In genomic region chr21:45128613-45129226, GRCh38 we compare ENCODE assay signal across 8 cellular contexts. TPM values are rescaled to one million over a fixed set of nuclear protein-coding genes. Genes with fewer than 3 reads are reported as not detected.
A peak's percentile ranks its signal among the peaks of the same experiment; 100 is the strongest.
DNase-seq lines count a peak whose midpoint lies in the region; ATAC-seq and TF ChIP-seq lines count a peak whose summit lies in the region.

No MANE protein-coding gene starts in this region.

- H3K4me3 Mint-ChIP-seq in HFFc6, result peak overlapping the region; percentile 85; the same call in 1 of the 2 replicates
- no peak overlapping the region for H3K4me3 Mint-ChIP-seq in natural killer cell
- H3K4me3 Mint-ChIP-seq in stimulated activated naive B cell treated with anti-CD40 and anti-IgM and Interleukin-4, amounts not matched to agents 10 μg/mL and 1 μg/mL and 100 μg/mL, for 72 hours, result peak overlapping the region in 1 of 2 donors; percentile 26

- TF ChIP-seq CTCF in C4-2B (conservative IDR thresholded peaks at IDR 0.05) (peak; percentile 93), HFFc6 (IDR thresholded peaks at IDR 0.05) (peak; percentile 85), OCI-LY1 (IDR thresholded peaks at IDR 0.05; ENCODE audit: low read length) (peak; percentile 94), natural killer cell (IDR thresholded peaks at IDR 0.05) (peak; percentile 97)

- H3K9ac ChIP-seq in OCI-LY1 (ENCODE audit: low read length), result no peak overlapping the region

- no peak overlapping the region for H3K4me3 ChIP-seq in OCI-LY1 (ENCODE audit: low read depth, low read length, poor library complexity, severe bottlenecking)

- no peaks in the 10 kb centered on the region for H3K36me3 Mint-ChIP-seq in HFFc6 (ENCODE audit: low read depth)
- H3K36me3 Mint-ChIP-seq in natural killer cell, result no peaks in the 10 kb centered on the region
- H3K36me3 Mint-ChIP-seq in stimulated activated naive B cell treated with anti-CD40 and anti-IgM and Interleukin-4, amounts not matched to agents 10 μg/mL and 1 μg/mL and 100 μg/mL, for 72 hours, result peaks cover 36 to 68% of the 10 kb centered on the region in 2 donors

- no peaks in the 10 kb centered on the region for H3F3A ChIP-seq in OCI-LY1 (ENCODE audit: insufficient read depth, low read length)

- peak; percentile 91 to 99 (median 99) for ATAC-seq in natural killer cell
- ATAC-seq in stimulated activated naive B cell treated with anti-CD40 and anti-IgM and Interleukin-4, amounts not matched to agents 10 μg/mL and 1 μg/mL and 100 μg/mL, for 72 hours (replicated peaks), result peak; percentile 90 to 94
- no peak for ATAC-seq in GM21515 (IDR thresholded peaks at IDR 0.05; ENCODE audit: unreplicated experiment)

- TF ChIP-seq POLR2A in erythroblast (IDR thresholded peaks at IDR 0.05; ENCODE audit: low read length), result no peak

- H3K27ac Mint-ChIP-seq in HFFc6 (peak overlapping the region; percentile 74), natural killer cell (no peak overlapping the region)
- H3K27ac Mint-ChIP-seq in stimulated activated naive B cell treated with anti-CD40 and anti-IgM and Interleukin-4, amounts not matched to agents 10 μg/mL and 1 μg/mL and 100 μg/mL, for 72 hours, result peak overlapping the region; percentile 75

- no peaks in the 10 kb centered on the region for H3K4me1 ChIP-seq in OCI-LY1 (ENCODE audit: insufficient read depth, low read length, severe bottlenecking)

- DNase-seq in HFFc6 (peak; percentile 71), activated T-cell treated with anti-CD3 and anti-CD28 coated beads for 1 hour (ENCODE audit: low read depth) (peak; percentile 69), erythroblast (lab: John Stamatoyannopoulos, UW) (peak; percentile 62 to 63), natural killer cell (peak; percentile 65)
- DNase-seq in stimulated activated naive B cell treated with anti-CD40 and anti-IgM and Interleukin-4, amounts not matched to agents 10 μg/mL and 1 μg/mL and 100 μg/mL, for 72 hours, result peak; percentile 73

- H2AFZ ChIP-seq in OCI-LY1 (ENCODE audit: low read length), result no peak overlapping the region

- no peaks in the 10 kb centered on the region for H3K9me3 ChIP-seq in OCI-LY1 (ENCODE audit: low read length)

- no peaks in the 10 kb centered on the region for H3K36me3 ChIP-seq in OCI-LY1 (ENCODE audit: insufficient read depth, low read length)

- intact Hi-C loops in natural killer cell (cut with micrococcal nuclease), result loop anchor here (1.0 to 5.0 kb wide), 3 partner anchors 50 to 236 kb away; no protein-coding TSS in a partner anchor

- H3K27me3 Mint-ChIP-seq in HFFc6 (ENCODE audit: insufficient read depth) (peaks cover 4% of the 10 kb centered on the region), natural killer cell (ENCODE audit: low read depth in 2 of 2) (no peaks in the 10 kb centered on the region)
- no peaks in the 10 kb centered on the region for H3K27me3 Mint-ChIP-seq in stimulated activated naive B cell treated with anti-CD40 and anti-IgM and Interleukin-4, amounts not matched to agents 10 μg/mL and 1 μg/mL and 100 μg/mL, for 72 hours

- H3K4me1 Mint-ChIP-seq in HFFc6 (ENCODE audit: low read depth) (peaks cover 39% of the 10 kb centered on the region), natural killer cell (no peaks in the 10 kb centered on the region)
- H3K4me1 Mint-ChIP-seq in stimulated activated naive B cell treated with anti-CD40 and anti-IgM and Interleukin-4, amounts not matched to agents 10 μg/mL and 1 μg/mL and 100 μg/mL, for 72 hours, result peaks cover 71 to 91% of the 10 kb centered on the region in 2 donors

- no peak overlapping the region for H3K27ac ChIP-seq in C4-2B
- H3K27ac ChIP-seq in OCI-LY1 (ENCODE audit: low read depth, low read length, poor library complexity, severe bottlenecking), result no peak overlapping the region

- H3K9me3 Mint-ChIP-seq in HFFc6 (no peaks in the 10 kb centered on the region), natural killer cell (no peaks in the 10 kb centered on the region)
- H3K9me3 Mint-ChIP-seq in stimulated activated naive B cell treated with anti-CD40 and anti-IgM and Interleukin-4, amounts not matched to agents 10 μg/mL and 1 μg/mL and 100 μg/mL, for 72 hours, result no peaks in the 10 kb centered on the region

- no peaks in the 10 kb centered on the region for H3K27me3 ChIP-seq in OCI-LY1 (ENCODE audit: insufficient read depth, low read length)

- H3K9me2 ChIP-seq in OCI-LY1 (ENCODE audit: low read depth, low read length), result no peaks in the 10 kb centered on the region

- no peaks in the 10 kb centered on the region for H3K79me2 ChIP-seq in OCI-LY1 (ENCODE audit: insufficient read depth, low read length)

- H3K4me2 ChIP-seq in OCI-LY1 (ENCODE audit: low read length), result no peak overlapping the region

- no peaks in the 10 kb centered on the region for H4K20me1 ChIP-seq in OCI-LY1 (ENCODE audit: insufficient read depth, low read length)

RNA-seq across cellular contexts. Expression of gene ADARB1, which starts 54.3 kb away (rescaled TPM):
- 1 to 10 TPM; 1.7 to 3.2 (median 2.2) TPM for total RNA-seq in HFFc6 (2021; fragmentation: NEBNext Ultra II Directional; extraction: Animal tissue kit (Norgen Biotek cat#: 25700))
- 10 to 100 TPM; 20.7 to 28.0 (median 26.6) TPM for total RNA-seq in natural killer cell

Comparison
In these comparisons a context has a peak if more than half of its experiments do, and no peak if none do; other contexts are left out.
1. H3K27ac Mint-ChIP-seq: peak in HFFc6 (single experiment) and stimulated activated naive B cell treated with anti-CD40 and anti-IgM and Interleukin-4, amounts not matched to agents 10 μg/mL and 1 μg/mL and 100 μg/mL, for 72 hours (single experiment); none in natural killer cell (0 of 2).
2. RNA of gene ADARB1, which starts 54.3 kb away (total RNA-seq): 20.7 to 28.0 TPM in natural killer cell; 1.7 to 3.2 TPM in HFFc6; every median in the first group is over 4 times any median in the second.
3. Peak in every context shown above with its lines, with median percentiles within 50 percentile points of each other: CTCF ChIP-seq and DNase-seq.